In genomic region chr2:231050018-231050901, GRCh38 we compare ENCODE assay signal across 16 cellular contexts. TPM values are rescaled to one million over a fixed set of nuclear protein-coding genes. Genes with fewer than 3 reads are reported as not detected.
A peak's percentile ranks its signal among the peaks of the same experiment; 100 is the strongest.
DNase-seq lines count a peak whose midpoint lies in the region; ATAC-seq and TF ChIP-seq lines count a peak whose summit lies in the region.
"Had no signal": no experiment of that assay in that cellular context is flagged by ENCODE, and none has a peak within 500 bp of the region (broad histone marks: within the 10 kb centered on the region; RNA-seq: fewer than 3 reads in every experiment).

No MANE protein-coding gene starts in this region.

- no peak for ATAC-seq in GM19328 (IDR thresholded peaks at IDR 0.05; ENCODE audit: unreplicated experiment)
- no peak for ATAC-seq in activated CD4-positive, CD25-positive, alpha-beta regulatory T cell treated with anti-CD3 and anti-CD28 coated beads, Interleukin-2, amount 50 U/mL, for 24 hours

- H3K27me3 Mint-ChIP-seq in neural crest cell (ENCODE audit: low read depth) (peaks cover 17% of the 10 kb centered on the region), mesothelial cell of epicardium (ENCODE audit: low read depth) (peaks cover 28% of the 10 kb centered on the region)

- H3K9me3 Mint-ChIP-seq in neural crest cell = no peaks in the 10 kb centered on the region
- no peaks in the 10 kb centered on the region for H3K9me3 Mint-ChIP-seq in mesothelial cell of epicardium

- H3K4me1 ChIP-seq in Peyer's patch = peaks cover 0 to 34% (median 3%) of the 10 kb centered on the region in 4 donors

- H3K27ac Mint-ChIP-seq in neural crest cell (ENCODE audit: unreplicated experiment) (no peak overlapping the region), mesothelial cell of epicardium (no peak overlapping the region)

- no peaks in the 10 kb centered on the region for H3K27me3 ChIP-seq in Peyer's patch
- H3K27me3 ChIP-seq: ascending aorta, MG63 had no signal

- H3K36me3 ChIP-seq in Peyer's patch = no peaks in the 10 kb centered on the region
- H3K36me3 ChIP-seq: ascending aorta, MG63, spleen, thoracic aorta had no signal

- DNase-seq in Ammon's horn (ENCODE audit: low spot score) (peak; percentile 76), Peyer's patch (peak in 2 of 3 donors; percentile 84 to 85), head of caudate nucleus (peak in 26 of 42 donors; percentile 8 to 79 (median 56)), neural crest cell (ENCODE audit: low read depth, low spot score) (no peak), mesothelial cell of epicardium (ENCODE audit: low spot score in 2 of 2, unreplicated experiment in 2 of 2) (no peak), NCI-H2196 (lab: John Stamatoyannopoulos, UW; ENCODE audit: unreplicated experiment) (no peak)
- DNase-seq: DMS153, MG63, NCI-H2171 treated with DMSO at 0.1 percent for 48 hours, spleen had no signal

- H3K9me3 ChIP-seq in Peyer's patch = no peaks in the 10 kb centered on the region
- H3K9me3 ChIP-seq: ascending aorta, MG63, spleen, thoracic aorta had no signal

- peaks cover 33% of the 10 kb centered on the region for H3K4me1 Mint-ChIP-seq in neural crest cell
- H3K4me1 Mint-ChIP-seq in mesothelial cell of epicardium = peaks cover 7% of the 10 kb centered on the region

- H3K36me3 Mint-ChIP-seq in neural crest cell (ENCODE audit: low read depth) (no peaks in the 10 kb centered on the region), mesothelial cell of epicardium (no peaks in the 10 kb centered on the region)

- intact Hi-C loops in head of caudate nucleus (cut with DNase I) = loop anchor here (10.0 kb wide), 1 partner anchor 185 kb away; the partner anchor contains the start of gene ITM2C

- no peak overlapping the region for H3K4me3 ChIP-seq in Peyer's patch
- H3K4me3 ChIP-seq: ascending aorta, MG63, spleen, thoracic aorta had no signal

- peak; percentile 27 to 36 for TF ChIP-seq POLR2A in Peyer's patch (IDR thresholded peaks at IDR 0.05)

- peak overlapping the region in 3 of 4 donors; percentile 15 to 81 (median 81) for H3K27ac ChIP-seq in Peyer's patch
- H3K27ac ChIP-seq: ascending aorta, spleen, thoracic aorta had no signal

- H3K4me3 Mint-ChIP-seq in neural crest cell (peak overlapping the region; percentile 44), mesothelial cell of epicardium (no peak overlapping the region)

- TF ChIP-seq CTCF in Peyer's patch (IDR thresholded peaks at IDR 0.05) = no peak
- TF ChIP-seq CTCF in neural crest cell (conservative IDR thresholded peaks at IDR 0.05) = no peak
- TF ChIP-seq CTCF in mesothelial cell of epicardium (IDR thresholded peaks at IDR 0.05; ENCODE audit: unreplicated experiment) = no peak

RNA-seq across cellular contexts. Expression of gene PSMD1, which starts 6.4 kb away (rescaled TPM):
- total RNA-seq in Peyer's patch (100 to 1,000 TPM in 3 of 4 donors, 10 to 100 TPM in 1; 89.1 to 116 (median 111) TPM), neural crest cell (128 and 146 TPM in 2 replicates), mesothelial cell of epicardium (78.9 to 83.6 TPM (median 83.3 TPM) in 3 replicates)

RNA-seq across cellular contexts. Expression of gene C2orf72, which starts 12.9 kb away (rescaled TPM):
- total RNA-seq in Peyer's patch (10 to 100 TPM in 3 of 4 donors, 1 to 10 TPM in 1; 9.9 to 46.2 (median 31.8) TPM), neural crest cell (3.0 and 3.3 TPM in 2 replicates), mesothelial cell of epicardium (0.76 to 0.78 TPM (median 0.77 TPM) in 3 replicates)
- total RNA-seq: spleen had no signal

RNA-seq across cellular contexts. Expression of gene SPATA3, which starts 54.3 kb away (rescaled TPM):
- total RNA-seq in Peyer's patch = not detected
- not detected in 2 replicates for total RNA-seq in neural crest cell
- total RNA-seq in mesothelial cell of epicardium = not detected in 3 replicates
- total RNA-seq: ascending aorta, frontal cortex, SK-MEL-5, spleen, thoracic aorta had no signal

Comparison
In these comparisons a context has a peak if more than half of its experiments do, and no peak if none do; other contexts are left out.
1. DNase-seq: peak in Ammon's horn (single experiment), Peyer's patch (2 of 3) and head of caudate nucleus (26 of 42); none in neural crest cell (single experiment), mesothelial cell of epicardium (0 of 2) and NCI-H2196 (single experiment).